ENCODE assay signal across 14 cellular contexts in the genomic region with DNA sequence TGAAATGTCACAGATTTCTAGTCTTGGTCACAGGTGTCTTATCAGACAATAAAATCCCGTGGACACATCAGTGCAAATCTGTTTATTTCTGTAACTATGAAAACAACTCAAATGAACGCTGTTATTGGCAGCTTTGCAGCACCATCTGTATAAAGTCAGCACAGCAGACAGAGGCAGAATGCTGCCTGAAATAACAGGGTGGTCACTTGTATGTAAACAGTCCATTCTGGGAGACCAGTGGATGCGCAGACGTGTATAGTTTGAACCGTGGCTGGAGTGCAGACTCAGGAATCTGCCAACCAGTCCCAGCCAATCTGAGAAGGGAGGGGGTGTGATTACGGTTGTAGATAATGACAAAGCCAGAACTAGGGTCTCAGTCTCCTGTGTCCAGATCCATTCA.
"Had no signal": no experiment of that assay in that cellular context is flagged by ENCODE, and none has a peak within 500 bp of the region (broad histone marks: within the 10 kb centered on the region; RNA-seq: fewer than 3 reads in every experiment).

No MANE protein-coding gene starts in this region.

- H3K27ac Mint-ChIP-seq: activated T-cell treated with anti-CD3 and anti-CD28 coated beads, Interleukin-2, amount 50 U/mL, for 24 hours; T-helper 17 cell had no signal

- H3K4me3 Mint-ChIP-seq: activated T-cell treated with anti-CD3 and anti-CD28 coated beads, Interleukin-2, amount 50 U/mL, for 24 hours; naive B cell; T-helper 17 cell had no signal

- DNase-seq: activated CD4-positive, alpha-beta T cell treated with anti-CD3 and anti-CD28 coated beads, Interleukin-2, amount 50 U/mL, for 48 hours; activated naive CD4-positive, alpha-beta T cell treated with anti-CD3 and anti-CD28 coated beads, Interleukin-2, amount 50 U/mL, for 16 hours; activated T-cell treated with anti-CD3 and anti-CD28 coated beads, Interleukin-2, amount 50 U/mL, for 24 hours; gastrocnemius medialis; heart left ventricle; left colon; naive B cell; ovary; sigmoid colon; spleen; T-helper 17 cell; WERI-Rb-1 had no signal

- H3K36me3 ChIP-seq: ovary had no signal

- H3K9me3 ChIP-seq: gastrocnemius medialis, heart left ventricle, ovary, sigmoid colon, spleen, thoracic aorta had no signal

- H3K9me3 Mint-ChIP-seq: activated T-cell treated with anti-CD3 and anti-CD28 coated beads, Interleukin-2, amount 50 U/mL, for 24 hours had no signal

- H3K27ac ChIP-seq: cardiac muscle cell, gastrocnemius medialis, heart left ventricle, ovary, sigmoid colon, spleen, thoracic aorta, WERI-Rb-1 had no signal

- H3K27me3 ChIP-seq: cardiac muscle cell, gastrocnemius medialis, heart left ventricle, ovary, sigmoid colon, spleen had no signal

- H3K27me3 Mint-ChIP-seq: activated T-cell treated with anti-CD3 and anti-CD28 coated beads, Interleukin-2, amount 50 U/mL, for 24 hours; naive B cell; T-helper 17 cell had no signal

- H3K4me3 ChIP-seq: cardiac muscle cell, gastrocnemius medialis, heart left ventricle, ovary, sigmoid colon, spleen, thoracic aorta had no signal

- H3K4me1 ChIP-seq: gastrocnemius medialis, heart left ventricle, spleen had no signal
